ENCODE assay signal across 23 cellular contexts in the genomic region with DNA sequence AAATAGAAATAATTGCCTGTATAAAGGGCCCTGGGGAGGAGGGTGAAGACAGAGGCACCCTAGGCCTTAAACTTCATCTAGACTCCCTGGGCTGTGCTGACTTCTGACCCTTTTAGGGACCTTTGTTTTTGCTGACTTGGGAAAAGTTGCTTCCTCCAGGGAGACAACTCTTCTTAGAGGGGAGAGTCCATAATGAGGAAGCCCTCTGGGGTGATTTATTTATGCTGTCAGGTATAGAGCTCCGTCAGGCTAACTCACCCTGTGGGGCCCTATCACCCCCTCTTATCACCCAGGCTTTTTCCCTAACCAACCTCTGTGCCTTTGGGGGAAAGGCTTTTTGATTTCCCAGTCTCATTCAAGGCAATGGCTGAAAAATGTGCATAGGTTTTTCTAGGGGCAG. TPM values are rescaled to one million over a fixed set of nuclear protein-coding genes. Genes with fewer than 3 reads are reported as not detected.
"Had no signal": no experiment of that assay in that cellular context is flagged by ENCODE, and none has a peak within 500 bp of the region (broad histone marks: within the 10 kb centered on the region; RNA-seq: fewer than 3 reads in every experiment).

No MANE protein-coding gene starts in this region.

- H3K27ac ChIP-seq: brain microvascular endothelial cell, cardiac muscle cell had no signal

- H3K4me1 Mint-ChIP-seq: activated T-helper 17 cell treated with anti-CD3 and anti-CD28 coated beads, Interleukin-2, amount 50 U/mL, for 72 hours had no signal

- H3K36me3 ChIP-seq: brain microvascular endothelial cell, cardiac muscle cell had no signal

- H3K4me3 ChIP-seq: cardiac muscle cell had no signal

- H3K9me3 Mint-ChIP-seq: activated CD4-positive, alpha-beta memory T cell treated with anti-CD3 and anti-CD28 coated beads, Interleukin-2, amount 10 ng/mL, durations not matched to agents 7 days and 5 days; activated naive CD4-positive, alpha-beta T cell treated with anti-CD3 and anti-CD28 coated beads for 36 hours; activated T-helper 17 cell treated with anti-CD3 and anti-CD28 coated beads, Interleukin-2, amount 50 U/mL, for 72 hours had no signal

- H3K27ac Mint-ChIP-seq: activated CD4-positive, alpha-beta memory T cell treated with anti-CD3 and anti-CD28 coated beads, Interleukin-2, amount 10 ng/mL, durations not matched to agents 7 days and 5 days; activated naive CD4-positive, alpha-beta T cell treated with anti-CD3 and anti-CD28 coated beads for 36 hours; activated naive CD8-positive, alpha-beta T cell; activated T-helper 17 cell treated with anti-CD3 and anti-CD28 coated beads, Interleukin-2, amount 50 U/mL, for 72 hours; T-cell had no signal

- H3K4me3 Mint-ChIP-seq: activated CD4-positive, alpha-beta memory T cell treated with anti-CD3 and anti-CD28 coated beads, Interleukin-2, amount 10 ng/mL, durations not matched to agents 7 days and 5 days; activated naive CD4-positive, alpha-beta T cell treated with anti-CD3 and anti-CD28 coated beads for 36 hours; activated naive CD8-positive, alpha-beta T cell; activated T-helper 17 cell treated with anti-CD3 and anti-CD28 coated beads, Interleukin-2, amount 50 U/mL, for 72 hours; T-cell had no signal

- DNase-seq: activated CD4-positive, alpha-beta memory T cell treated with anti-CD3 and anti-CD28 coated beads, Interleukin-2, amount 10 ng/mL, durations not matched to agents 7 days and 5 days; activated CD4-positive, alpha-beta T cell treated with anti-CD3 and anti-CD28 coated beads, Interleukin-2, amount 50 U/mL, for 1 hour; activated CD4-positive, CD25-positive, alpha-beta regulatory T cell; activated gamma-delta T cell; activated naive CD4-positive, alpha-beta T cell treated with anti-CD3 and anti-CD28 coated beads for 36 hours; activated T-cell treated with anti-CD3 and anti-CD28 coated beads for 4 hours; activated T-cell treated with anti-CD3 and anti-CD28 coated beads, Interleukin-2, amount 50 U/mL, for 48 hours; brain microvascular endothelial cell; Kasumi-1; NCI-H1105 treated with DMSO at 0.1 percent for 48 hours; NCI-H1436 treated with DMSO at 0.1 percent for 48 hours; NCI-H187 treated with DMSO at 0.1 percent for 48 hours; NCI-H2081 treated with DMSO at 0.1 percent for 48 hours; NCI-H446; NCI-H524; SIG-M5; T-cell; T-helper 2 cell; T1000 had no signal

- H3K36me3 Mint-ChIP-seq: activated naive CD8-positive, alpha-beta T cell; T-cell had no signal

RNA-seq across cellular contexts. Expression of gene ONECUT2, which starts 8.1 kb away (rescaled TPM):
- total RNA-seq: activated CD4-positive, alpha-beta memory T cell treated with anti-CD3 and anti-CD28 coated beads, Interleukin-2, amount 10 ng/mL, durations not matched to agents 7 days and 5 days; activated CD8-positive, alpha-beta memory T cell treated with anti-CD3 and anti-CD28 coated beads for 36 hours; activated naive CD4-positive, alpha-beta T cell treated with anti-CD3 and anti-CD28 coated beads for 36 hours had no signal
- polyA plus RNA-seq: cardiac muscle cell had no signal
